16 cellular contexts compared by ENCODE assay signal in the genomic region with DNA sequence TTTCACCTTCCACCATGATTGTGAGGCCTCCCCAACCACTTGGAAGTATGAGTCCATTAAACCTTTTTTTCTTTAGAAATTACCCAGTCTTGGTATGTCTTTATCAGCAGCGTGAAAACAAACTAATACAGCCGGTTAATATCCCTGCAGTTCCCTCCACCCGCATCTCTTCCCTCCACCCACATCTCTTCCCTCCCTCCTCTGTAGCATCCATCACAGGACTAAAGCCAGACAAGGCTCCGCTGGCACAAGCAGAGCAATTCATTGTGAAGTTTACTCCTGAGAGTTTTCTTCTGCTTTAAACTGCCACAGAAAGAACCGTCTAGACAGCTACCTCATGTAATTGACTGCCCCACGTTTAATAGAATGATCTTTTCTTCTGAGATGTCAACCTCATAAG.
A peak's percentile ranks its signal among the peaks of the same experiment; 100 is the strongest.
DNase-seq lines count a peak whose midpoint lies in the region; ATAC-seq and TF ChIP-seq lines count a peak whose summit lies in the region.
"Had no signal": no experiment of that assay in that cellular context is flagged by ENCODE, and none has a peak within 500 bp of the region (broad histone marks: within the 10 kb centered on the region; RNA-seq: fewer than 3 reads in every experiment).

No MANE protein-coding gene starts in this region.

- TF ChIP-seq CTCF in A673 (conservative IDR thresholded peaks at IDR 0.05; ENCODE audit: low read depth, low read length) (no peak), esophagus muscularis mucosa (IDR thresholded peaks at IDR 0.05) (no peak), nephron (IDR thresholded peaks at IDR 0.05; ENCODE audit: unreplicated experiment in 3 of 3) (no peak), right lobe of liver (IDR thresholded peaks at IDR 0.05) (no peak), tibial artery (IDR thresholded peaks at IDR 0.05) (no peak), omental fat pad (IDR thresholded peaks at IDR 0.05) (no peak)

- peak overlapping the region; percentile 4 to 62 (median 50) for H3K27ac Mint-ChIP-seq in nephron
- H3K27ac Mint-ChIP-seq: CD4-positive, CD25-positive, alpha-beta regulatory T cell had no signal

- H3K27ac ChIP-seq in A673 (ENCODE audit: low read depth, low read length, poor library complexity, severe bottlenecking) (peak overlapping the region; percentile 84), esophagus muscularis mucosa (replicated peaks in 1 of 4) (no peak overlapping the region), right lobe of liver (no peak overlapping the region), tibial artery (no peak overlapping the region)
- H3K27ac ChIP-seq: BLaER1 treated with 17β-estradiol and CSF1 and Interleukin-3, amounts not matched to agents 10 nM and 100 nM; HL-60 had no signal

- CTCF ChIA-PET in A673 (lab: Charles Lee): no interaction called here

- no TSS peak for BruUV-seq in A673 (replicated peaks; lab: Mats Ljungman, UMichigan)

- no peak overlapping the region for H3K4me3 Mint-ChIP-seq in nephron
- H3K4me3 Mint-ChIP-seq: CD4-positive, CD25-positive, alpha-beta regulatory T cell had no signal

- H3K9me3 ChIP-seq in A673 (ENCODE audit: low read depth, low read length, poor library complexity, severe bottlenecking) (no peaks in the 10 kb centered on the region), adipocyte (ENCODE audit: control insufficient read depth, low read length) (no peaks in the 10 kb centered on the region), esophagus muscularis mucosa (no peaks in the 10 kb centered on the region), right lobe of liver (no peaks in the 10 kb centered on the region), tibial artery (no peaks in the 10 kb centered on the region)
- H3K9me3 ChIP-seq: BLaER1 treated with 17β-estradiol and CSF1 and Interleukin-3, amounts not matched to agents 10 nM and 100 nM had no signal

- no peak for TF ChIP-seq POLR2A in esophagus muscularis mucosa (IDR thresholded peaks at IDR 0.05; ENCODE audit: low read depth)
- TF ChIP-seq POLR2A in right lobe of liver (IDR thresholded peaks at IDR 0.05): no peak

- H3K4me1 Mint-ChIP-seq in nephron: peaks cover 44% of the 10 kb centered on the region
- H3K4me1 Mint-ChIP-seq: CD4-positive, CD25-positive, alpha-beta regulatory T cell had no signal

- POLR2A ChIA-PET in A673 (lab: Charles Lee; ENCODE audit: low non-redundant PET): no interaction called here

- no peaks in the 10 kb centered on the region for H3K9me3 Mint-ChIP-seq in nephron

- H3K36me3 ChIP-seq in A673 (ENCODE audit: insufficient read depth, low read length, poor library complexity, severe bottlenecking): no peaks in the 10 kb centered on the region
- no peaks in the 10 kb centered on the region for H3K36me3 ChIP-seq in adipocyte (ENCODE audit: control insufficient read depth, insufficient read depth, low read length, severe bottlenecking)
- no peaks in the 10 kb centered on the region for H3K36me3 ChIP-seq in esophagus muscularis mucosa
- H3K36me3 ChIP-seq in right lobe of liver: no peaks in the 10 kb centered on the region
- H3K36me3 ChIP-seq in tibial artery: no peaks in the 10 kb centered on the region
- H3K36me3 ChIP-seq: BLaER1 treated with 17β-estradiol and CSF1 and Interleukin-3, amounts not matched to agents 10 nM and 100 nM had no signal

- no peak overlapping the region for H3K4me3 ChIP-seq in A673 (ENCODE audit: low read depth, low read length, poor library complexity, severe bottlenecking)
- H3K4me3 ChIP-seq in adipocyte (ENCODE audit: low read length): peak overlapping the region; percentile 15
- H3K4me3 ChIP-seq in esophagus muscularis mucosa: no peak overlapping the region
- no peak overlapping the region for H3K4me3 ChIP-seq in right lobe of liver
- no peak overlapping the region for H3K4me3 ChIP-seq in tibial artery
- H3K4me3 ChIP-seq: BLaER1 treated with 17β-estradiol and CSF1 and Interleukin-3, amounts not matched to agents 10 nM and 100 nM had no signal

- intact Hi-C loops in A673 (cut with micrococcal nuclease; ENCODE audit: unreplicated experiment) (no loop called here), esophagus muscularis mucosa (cut with DNase I) (no loop called here), right lobe of liver (cut with DNase I) (no loop called here), tibial artery (cut with DNase I; ENCODE audit: low total_unique reads) (no loop called here)

- no peaks in the 10 kb centered on the region for H3K27me3 Mint-ChIP-seq in nephron (ENCODE audit: low read depth)
- H3K27me3 Mint-ChIP-seq: CD4-positive, CD25-positive, alpha-beta regulatory T cell had no signal

- no peak for DNase-seq in A673 (ENCODE audit: low spot score)
- no peak for DNase-seq in adipocyte (ENCODE audit: low read depth)
- DNase-seq in esophagus muscularis mucosa (ENCODE audit: extremely low spot score): peak; percentile 17
- DNase-seq in right lobe of liver: no peak
- no peak for DNase-seq in tibial artery
- DNase-seq in omental fat pad (ENCODE audit: low spot score): no peak
- DNase-seq: 8988T; ACHN; CD4-positive, CD25-positive, alpha-beta regulatory T cell; DMS53; GF-D8 had no signal

- H3K9ac ChIP-seq in adipocyte (ENCODE audit: low read length): peak overlapping the region; percentile 35
- H3K9ac ChIP-seq: BLaER1 treated with 17β-estradiol and CSF1 and Interleukin-3, amounts not matched to agents 10 nM and 100 nM had no signal

- no peaks in the 10 kb centered on the region for H3K27me3 ChIP-seq in A673 (replicated peaks; ENCODE audit: insufficient read depth, low read depth, low read length, poor library complexity)
- H3K27me3 ChIP-seq in adipocyte (replicated peaks; ENCODE audit: control insufficient read depth, insufficient read depth, low read length): no peaks in the 10 kb centered on the region
- H3K27me3 ChIP-seq in esophagus muscularis mucosa: no peaks in the 10 kb centered on the region
- H3K27me3 ChIP-seq in right lobe of liver: no peaks in the 10 kb centered on the region
- no peaks in the 10 kb centered on the region for H3K27me3 ChIP-seq in tibial artery
- H3K27me3 ChIP-seq: BLaER1 treated with 17β-estradiol and CSF1 and Interleukin-3, amounts not matched to agents 10 nM and 100 nM had no signal

- TF ChIP-seq EP300 in esophagus muscularis mucosa (IDR thresholded peaks at IDR 0.05): no peak

- H3K4me1 ChIP-seq in A673 (ENCODE audit: insufficient read depth, low read length, poor library complexity, severe bottlenecking) (peaks cover 72% of the 10 kb centered on the region), adipocyte (ENCODE audit: control insufficient read depth, insufficient read depth, low read length) (peaks cover 41% of the 10 kb centered on the region), esophagus muscularis mucosa (peaks cover 24 to 33% (median 29%) of the 10 kb centered on the region in 4 donors), right lobe of liver (no peaks in the 10 kb centered on the region), tibial artery (peaks cover 0 to 26% (median 8%) of the 10 kb centered on the region in 4 donors)

- H3K36me3 Mint-ChIP-seq in nephron (ENCODE audit: low read depth): peaks cover 33% of the 10 kb centered on the region
- H3K36me3 Mint-ChIP-seq: CD4-positive, CD25-positive, alpha-beta regulatory T cell had no signal

- ATAC-seq in right lobe of liver (no peak), HG02840 (IDR thresholded peaks at IDR 0.05; ENCODE audit: low FRiP score, unreplicated experiment) (no peak), omental fat pad (ENCODE audit: low FRiP score) (no peak)
- ATAC-seq: HCT116 had no signal

- WGBS in esophagus muscularis mucosa: 53% methylated on average over 6 of the region's 6 CpGs
- 75% methylated on average over 6 of the region's 6 CpGs for WGBS in right lobe of liver (ENCODE audit: insufficient coverage, low coverage, low lambda C conversion rate, missing lambda C conversion rate)
